ENCODE assay signal across 34 cellular contexts in the genomic region with DNA sequence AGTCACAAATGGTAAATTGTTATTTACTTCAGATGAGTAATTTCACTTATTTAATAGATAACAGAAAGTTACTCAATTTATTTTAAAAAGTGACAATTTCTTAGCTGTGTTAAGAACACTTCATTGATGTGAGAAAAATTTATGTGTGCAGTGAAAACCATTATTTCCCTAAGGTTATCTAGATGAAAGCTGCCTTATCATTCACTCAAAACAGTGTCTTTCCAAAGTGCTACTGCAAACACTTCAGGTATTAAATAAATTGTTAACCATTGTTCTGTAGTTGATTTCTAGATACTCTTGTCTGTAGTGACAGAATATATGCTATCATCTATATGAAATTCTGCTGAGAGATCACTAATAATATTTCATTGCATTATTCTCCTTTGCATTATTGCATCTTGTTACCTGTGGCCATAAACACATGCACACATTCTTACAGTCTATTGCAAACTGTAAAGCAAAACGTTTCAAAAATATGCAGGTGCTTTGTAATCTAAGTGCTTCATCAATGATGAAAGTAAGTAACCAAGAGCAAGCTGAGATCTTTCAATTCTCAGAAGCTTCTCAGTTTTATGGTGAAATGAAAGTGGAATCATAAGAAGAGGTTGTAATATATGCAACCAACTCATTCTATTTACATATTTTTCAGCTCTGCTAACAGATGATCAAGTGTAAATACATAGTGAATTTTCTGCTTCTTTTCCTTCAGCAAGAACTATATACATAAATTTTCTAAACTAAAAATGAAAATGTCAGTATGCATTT. TPM values are rescaled to one million over a fixed set of nuclear protein-coding genes. Genes with fewer than 3 reads are reported as not detected.
"Had no signal": no experiment of that assay in that cellular context is flagged by ENCODE, and none has a peak within 500 bp of the region (broad histone marks: within the 10 kb centered on the region; RNA-seq: fewer than 3 reads in every experiment).

No MANE protein-coding gene starts in this region.

- DNase-seq: Kasumi-1, MG63, MV-4-11, NCI-H1092, NCI-H1105, NCI-H1417 treated with DMSO at 0.1 percent for 48 hours, NCI-H1436 treated with DMSO at 0.1 percent for 48 hours, NCI-H1694 treated with DMSO at 0.1 percent for 48 hours, NCI-H187 treated with DMSO at 0.1 percent for 48 hours, NCI-H2029, NCI-H2171 treated with DMSO at 0.1 percent for 48 hours, NCI-H2227 treated with DMSO at 0.1 percent for 48 hours, NCI-H446 treated with DMSO at 0.1 percent for 48 hours, NCI-H510A, NCI-H524, NCI-H526, NCI-H69, NCI-H748 treated with DMSO at 0.1 percent for 48 hours, NCI-H82, PC-3, Peyer's patch, SHP77, SIG-M5, SJCRH30, T-cell had no signal

- H3K27me3 ChIP-seq: MG63, Peyer's patch, SJCRH30 had no signal

- H3K9me3 ChIP-seq: MG63, Peyer's patch, SJCRH30 had no signal

- H3K4me3 ChIP-seq: MG63, Peyer's patch, SJCRH30, SK-N-MC had no signal

- ATAC-seq: PC-3, Right ventricle myocardium inferior, SK-N-SH treated with all-trans-retinoic acid at 6 μM for 48 hours, T-cell had no signal

- H3K4me1 ChIP-seq: Peyer's patch, SJCRH30 had no signal

- H3K27ac ChIP-seq: Peyer's patch, RWPE1, SJCRH30, SK-N-MC had no signal

- H3K36me3 ChIP-seq: MG63, Peyer's patch, SJCRH30 had no signal

RNA-seq across cellular contexts. Expression of a gene that starts 33.3 kb away (rescaled TPM):
- total RNA-seq: M059J; OCI-LY7; Peyer's patch; Right ventricle myocardium inferior; RPMI7951; SJCRH30; SK-MEL-5; T-cell; T-helper 1 cell treated with Interleukin-12 subunit alpha and Interleukin-12 subunit beta and Interleukin-4 antibody, amounts not matched to agents 30 ng/mL and 1 ng/mL, for 36 hours had no signal
